8 cellular contexts compared by ENCODE assay signal in the genomic region with DNA sequence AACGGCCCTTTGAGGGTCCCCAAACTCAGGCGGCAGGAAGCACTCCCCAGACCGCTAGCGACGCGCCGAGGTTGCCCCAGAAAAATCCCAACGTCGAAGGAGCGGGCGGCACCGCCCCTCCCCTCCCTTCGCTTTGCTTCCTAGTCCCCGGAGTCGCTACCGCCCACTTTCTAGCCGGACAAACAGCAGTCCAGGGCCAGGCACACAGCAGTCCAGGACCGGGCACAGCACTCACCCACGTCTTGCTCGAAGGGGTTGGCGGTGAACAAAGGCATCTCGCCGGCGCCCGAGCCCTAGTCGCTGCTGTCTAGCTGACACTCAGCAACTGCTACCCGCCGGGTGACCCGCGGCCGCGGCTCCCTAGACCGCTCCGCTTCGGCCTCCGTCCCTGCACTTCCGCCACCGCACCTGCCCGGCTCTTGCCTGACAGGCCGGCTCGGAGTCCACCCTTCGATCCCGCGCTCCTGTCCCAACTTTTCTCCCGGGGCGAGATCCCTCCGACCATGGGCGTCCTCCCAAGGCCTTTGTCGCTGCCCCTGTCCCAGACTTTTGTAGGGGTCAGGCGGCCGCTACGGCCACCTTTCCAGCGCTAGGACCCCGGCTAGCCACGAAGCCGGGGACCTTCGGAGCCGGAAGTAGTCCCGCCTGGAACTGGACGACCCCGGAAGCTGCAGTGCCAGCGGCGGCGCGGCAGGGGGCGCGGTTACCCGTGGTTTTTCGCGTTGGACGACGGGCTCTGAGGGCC. TPM values are rescaled to one million over a fixed set of nuclear protein-coding genes. Genes with fewer than 3 reads are reported as not detected.
A peak's percentile ranks its signal among the peaks of the same experiment; 100 is the strongest.
DNase-seq lines count a peak whose midpoint lies in the region; ATAC-seq and TF ChIP-seq lines count a peak whose summit lies in the region.

STAM2 (minus strand) TSS at position 396 of the 745 bp plus-strand sequence; CDS start at position 275, 121 bp downstream.

- peak within 1 kb of the TSS; percentile 75 to 99 for H3K4me3 ChIP-seq in ascending aorta
- H3K4me3 ChIP-seq in right cardiac atrium (ENCODE audit: low read length) = peak within 1 kb of the TSS; percentile 59
- peak within 1 kb of the TSS; percentile 84 to 98 for H3K4me3 ChIP-seq in vagina

- no peaks in the 10 kb centered on the region for H3K9me3 ChIP-seq in ascending aorta
- H3K9me3 ChIP-seq in right cardiac atrium (ENCODE audit: control insufficient read depth, low read length) = no peaks in the 10 kb centered on the region
- no peaks in the 10 kb centered on the region for H3K9me3 ChIP-seq in vagina

- H3K27ac ChIP-seq in ascending aorta (peak within 1 kb of the TSS; percentile 92 to 99), right cardiac atrium (ENCODE audit: low read length) (peak within 1 kb of the TSS; percentile 85), vagina (peak within 1 kb of the TSS; percentile 92)

- H3K36me3 Mint-ChIP-seq in T-helper 2 cell treated with Interferon-gamma antibody and Interleukin-4, amounts not matched to agents 5 μg/mL and 100 μg/mL, for 36 hours (ENCODE audit: low read depth) = peaks cover 3% of the 10 kb centered on the region

- no peaks in the 10 kb centered on the region for H3K9me3 Mint-ChIP-seq in T-helper 2 cell treated with Interferon-gamma antibody and Interleukin-4, amounts not matched to agents 5 μg/mL and 100 μg/mL, for 36 hours

- H3K36me3 ChIP-seq in ascending aorta (no peaks in the 10 kb centered on the region), vagina (no peaks in the 10 kb centered on the region)

- intact Hi-C loops in ascending aorta (cut with DNase I) = loop anchor here (1.0 to 10.0 kb wide), 5 partner anchors 139 to 542 kb away; partner anchors contain the start of genes ARL5A, FMNL2 and PRPF40A
- intact Hi-C loops in right cardiac atrium (cut with DNase I) = loop anchor here in 2 of 4 donors (10.0 kb wide), 1 partner anchor 141 kb away; no protein-coding TSS in a partner anchor
- intact Hi-C loops in vagina (cut with DNase I) = no loop called here

- H3K4me3 Mint-ChIP-seq in T-helper 2 cell treated with Interferon-gamma antibody and Interleukin-4, amounts not matched to agents 5 μg/mL and 100 μg/mL, for 36 hours = peak within 1 kb of the TSS; percentile 99

- H3K27me3 ChIP-seq in ascending aorta (no peaks in the 10 kb centered on the region), right cardiac atrium (ENCODE audit: control insufficient read depth, insufficient read depth) (no peaks in the 10 kb centered on the region), vagina (no peaks in the 10 kb centered on the region)

- WGBS in right cardiac atrium = under 1% methylated on average over 72 of the region's 72 CpGs

- peaks cover 27% of the 10 kb centered on the region for H3K4me1 Mint-ChIP-seq in T-helper 2 cell treated with Interferon-gamma antibody and Interleukin-4, amounts not matched to agents 5 μg/mL and 100 μg/mL, for 36 hours (ENCODE audit: low read depth)

- TF ChIP-seq POLR2A in vagina (IDR thresholded peaks at IDR 0.05) = peak in 1 of 2 donors; percentile 51

- TF ChIP-seq CTCF in ascending aorta (IDR thresholded peaks at IDR 0.05) (peak; percentile 93 to 98 (median 94)), vagina (IDR thresholded peaks at IDR 0.05) (peak; percentile 68 to 94 (median 84))

- peaks cover 10% of the 10 kb centered on the region for H3K27me3 Mint-ChIP-seq in T-helper 2 cell treated with Interferon-gamma antibody and Interleukin-4, amounts not matched to agents 5 μg/mL and 100 μg/mL, for 36 hours (ENCODE audit: low read depth)

- peaks cover 3 to 16% of the 10 kb centered on the region in 2 donors for H3K4me1 ChIP-seq in ascending aorta
- no peaks in the 10 kb centered on the region for H3K4me1 ChIP-seq in right cardiac atrium (ENCODE audit: control insufficient read depth, insufficient read depth, low read length)
- peaks cover 37% of the 10 kb centered on the region for H3K4me1 ChIP-seq in vagina

- peak within 1 kb of the TSS; percentile 99 for H3K27ac Mint-ChIP-seq in T-helper 2 cell treated with Interferon-gamma antibody and Interleukin-4, amounts not matched to agents 5 μg/mL and 100 μg/mL, for 36 hours

- DNase-seq in NCI-H187 (lab: John Stamatoyannopoulos, UW) (peak; percentile 63 to 82), ascending aorta (ENCODE audit: low spot score in 2 of 2) (peak; percentile 64 to 96), right cardiac atrium (peak; percentile 92 to 98 (median 97)), putamen (ENCODE audit: low spot score) (peak; percentile 90), vagina (ENCODE audit: extremely low spot score in 2 of 2) (peak; percentile 94 to 96)
- DNase-seq in T-helper 2 cell treated with Interferon-gamma antibody and Interleukin-4, amounts not matched to agents 5 μg/mL and 100 μg/mL, for 36 hours (ENCODE audit: low spot score) = peak; percentile 92

- ATAC-seq in GM18502 (IDR thresholded peaks at IDR 0.05; ENCODE audit: poor library complexity, unreplicated experiment) (peak; percentile 85), HG02943 (IDR thresholded peaks at IDR 0.05; ENCODE audit: low read depth, unreplicated experiment) (peak; percentile 88), right cardiac atrium (peak; percentile 95)

RNA-seq across cellular contexts. Expression of gene STAM2, which starts in this region (rescaled TPM):
- total RNA-seq in ascending aorta (4.0 TPM), right cardiac atrium (10 to 100 TPM; 25.0 to 32.2 (median 28.9) TPM), vagina (27.5 TPM)
- 8.2 TPM for polyA plus RNA-seq in right cardiac atrium

Comparison
In these comparisons a context has a peak if more than half of its experiments do, and no peak if none do; other contexts are left out.
1. Peak in every context shown above with its lines: DNase-seq, ATAC-seq, H3K4me3 ChIP-seq and H3K27ac ChIP-seq.